26 cellular contexts compared by ENCODE assay signal in the genomic region with DNA sequence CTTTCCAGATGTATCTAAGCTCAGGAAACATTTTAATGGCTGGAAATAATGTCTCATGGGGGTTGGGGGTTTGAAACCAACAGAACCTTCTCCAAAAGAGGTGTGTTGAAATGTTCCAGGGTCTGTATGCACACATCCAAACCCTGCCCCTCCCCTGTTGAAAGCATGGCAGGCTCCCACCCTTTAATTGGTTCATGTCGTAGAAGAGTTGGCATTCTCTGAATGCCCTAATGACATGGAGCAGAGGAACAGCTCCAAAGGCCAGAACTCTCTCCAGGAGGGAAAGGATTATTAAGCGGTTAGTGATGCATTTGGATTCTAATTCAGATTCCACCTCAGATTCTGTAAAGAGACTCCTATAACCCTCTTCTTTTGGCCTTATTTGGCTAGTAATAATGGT.
DNase-seq lines count a peak whose midpoint lies in the region; ATAC-seq and FAIRE-seq lines count a peak whose summit lies in the region.
"Had no signal": no experiment of that assay in that cellular context is flagged by ENCODE, and none has a peak within 500 bp of the region (broad histone marks: within the 10 kb centered on the region; RNA-seq: fewer than 3 reads in every experiment).

No MANE protein-coding gene starts in this region.

- ATAC-seq in GM21529 (IDR thresholded peaks at IDR 0.05; ENCODE audit: unreplicated experiment) = no peak
- ATAC-seq: PC-3 had no signal

- H3K9me3 Mint-ChIP-seq in dendritic cell treated with granulocyte-macrophage colony-stimulating factor and Interleukin-4, amounts not matched to agents 40 ng/mL and 50 ng/mL, for 4 days = no peaks in the 10 kb centered on the region

- peak overlapping the region; percentile 4 for H3K27ac Mint-ChIP-seq in dendritic cell treated with granulocyte-macrophage colony-stimulating factor and Interleukin-4, amounts not matched to agents 40 ng/mL and 50 ng/mL, for 4 days
- H3K27ac Mint-ChIP-seq: HFFc6 had no signal

- H3K27me3 Mint-ChIP-seq in dendritic cell treated with granulocyte-macrophage colony-stimulating factor and Interleukin-4, amounts not matched to agents 40 ng/mL and 50 ng/mL, for 4 days = no peaks in the 10 kb centered on the region
- H3K27me3 Mint-ChIP-seq: CD4-positive, alpha-beta memory T cell had no signal

- intact Hi-C loops in dendritic cell treated with granulocyte-macrophage colony-stimulating factor and Interleukin-4, amounts not matched to agents 40 ng/mL and 50 ng/mL, for 4 days (cut with micrococcal nuclease) = no loop called here

- DNase-seq in HTR-8/SVneo (ENCODE audit: insufficient read length, low spot score) (no peak), medulla oblongata (ENCODE audit: extremely low spot score) (peak; percentile 18), urothelium cell line (ENCODE audit: low spot score) (no peak), small intestine (no peak)
- no peak for DNase-seq in stimulated activated CD4-positive, alpha-beta T cell treated with anti-CD3 and anti-CD28 coated beads, Interleukin-4, amount 100 ng/mL, for 1 hour
- DNase-seq: AML-193; C1 segment of cervical spinal cord; CD4-positive, alpha-beta memory T cell; COR-L47; DMS53; GM23248; HFFc6; KBM-7; MG63; NCI-H2029; NCI-H446; NCI-H524 treated with DMSO at 0.1 percent for 48 hours; NCI-H82; NK-92 treated with Interleukin-12 subunit alpha and Interleukin-12 subunit beta, amount 100 ng/mL, for 24 hours; PC-3; SK-N-SH had no signal

- 84 to 87% (median 85%) methylated on average over 2 of the region's 2 CpGs for WGBS in small intestine, 3 donors

- H3K4me3 ChIP-seq in small intestine (ENCODE audit: low read depth in 1 of 2, low read length in 2 of 2) = no peak overlapping the region
- H3K4me3 ChIP-seq: GM23248, HAP-1, MG63 had no signal

- H3K4me1 Mint-ChIP-seq in dendritic cell treated with granulocyte-macrophage colony-stimulating factor and Interleukin-4, amounts not matched to agents 40 ng/mL and 50 ng/mL, for 4 days (ENCODE audit: low read depth) = peaks cover 23% of the 10 kb centered on the region

- H3K9me3 ChIP-seq in small intestine (ENCODE audit: control insufficient read depth, low read depth) = no peaks in the 10 kb centered on the region
- H3K9me3 ChIP-seq: HAP-1, MG63, SK-N-SH had no signal

- peak; percentile 63 for FAIRE-seq in HTR-8/SVneo (lab: Jason Lieb, UNC)
- peak; percentile 76 for FAIRE-seq in urothelium cell line (lab: Jason Lieb, UNC)
- FAIRE-seq in small intestine (lab: Jason Lieb, UNC) = no peak
- FAIRE-seq: A204.1, GM18507 had no signal

- no peaks in the 10 kb centered on the region for H3K36me3 Mint-ChIP-seq in dendritic cell treated with granulocyte-macrophage colony-stimulating factor and Interleukin-4, amounts not matched to agents 40 ng/mL and 50 ng/mL, for 4 days (ENCODE audit: low read depth)

- no peaks in the 10 kb centered on the region for H3K36me3 ChIP-seq in small intestine (ENCODE audit: control insufficient read depth in 2 of 2, insufficient read depth in 2 of 2, low read length in 2 of 2)
- H3K36me3 ChIP-seq: HAP-1, MG63 had no signal

- no peaks in the 10 kb centered on the region for H3K27me3 ChIP-seq in small intestine (ENCODE audit: control insufficient read depth in 2 of 2, insufficient read depth in 2 of 2, low read length in 2 of 2)
- H3K27me3 ChIP-seq: MG63 had no signal

- H3K27ac ChIP-seq in small intestine (ENCODE audit: low read depth in 1 of 2, low read length in 1 of 2) = no peak overlapping the region
- H3K27ac ChIP-seq: GM23248 had no signal

- no peaks in the 10 kb centered on the region for H3K4me1 ChIP-seq in small intestine (ENCODE audit: control insufficient read depth in 2 of 2, insufficient read depth in 1 of 2, low read depth in 1 of 2, low read length in 1 of 2)
- H3K4me1 ChIP-seq: HAP-1 had no signal

- H3K4me3 Mint-ChIP-seq in dendritic cell treated with granulocyte-macrophage colony-stimulating factor and Interleukin-4, amounts not matched to agents 40 ng/mL and 50 ng/mL, for 4 days = no peak overlapping the region
- H3K4me3 Mint-ChIP-seq: CD4-positive, alpha-beta memory T cell; HFFc6 had no signal
